In genomic region chr18:70019136-70019535, GRCh38 we compare ENCODE assay signal across 19 cellular contexts.
"Had no signal": no experiment of that assay in that cellular context is flagged by ENCODE, and none has a peak within 500 bp of the region (broad histone marks: within the 10 kb centered on the region; RNA-seq: fewer than 3 reads in every experiment).

No MANE protein-coding gene starts in this region.

- DNase-seq: naive thymus-derived CD8-positive, alpha-beta T cell; nephron progenitor cell; nucleus accumbens; pancreas; right cardiac atrium; right lobe of liver; sigmoid colon; small intestine; stimulated activated CD4-positive, alpha-beta T cell treated with anti-CD3 and anti-CD28 coated beads, Interleukin-15, amount 100 ng/mL, for 24 hours; stimulated activated CD4-positive, alpha-beta T cell treated with anti-CD3 and anti-CD28 coated beads, Interleukin-2, amount 100 ng/mL, for 24 hours; stimulated activated CD4-positive, alpha-beta T cell treated with anti-CD3 and anti-CD28 coated beads, Interleukin-2, amount 100 ng/mL, for 48 hours; stimulated activated CD4-positive, alpha-beta T cell treated with anti-CD3 and anti-CD28 coated beads, Interleukin-4, amount 100 ng/mL, for 24 hours; stimulated activated naive B cell treated with anti-CD40 and anti-IgM and Interleukin-4, amounts not matched to agents 10 μg/mL and 1 μg/mL and 100 μg/mL, for 72 hours; stimulated activated naive CD4-positive, alpha-beta T cell treated with Interleukin-2 at 50 U/mL for 16 hours; stomach; thyroid gland; trophoblast cell; upper lobe of left lung; uterus had no signal

- FAIRE-seq: pancreas, small intestine had no signal
